In the genomic region with DNA sequence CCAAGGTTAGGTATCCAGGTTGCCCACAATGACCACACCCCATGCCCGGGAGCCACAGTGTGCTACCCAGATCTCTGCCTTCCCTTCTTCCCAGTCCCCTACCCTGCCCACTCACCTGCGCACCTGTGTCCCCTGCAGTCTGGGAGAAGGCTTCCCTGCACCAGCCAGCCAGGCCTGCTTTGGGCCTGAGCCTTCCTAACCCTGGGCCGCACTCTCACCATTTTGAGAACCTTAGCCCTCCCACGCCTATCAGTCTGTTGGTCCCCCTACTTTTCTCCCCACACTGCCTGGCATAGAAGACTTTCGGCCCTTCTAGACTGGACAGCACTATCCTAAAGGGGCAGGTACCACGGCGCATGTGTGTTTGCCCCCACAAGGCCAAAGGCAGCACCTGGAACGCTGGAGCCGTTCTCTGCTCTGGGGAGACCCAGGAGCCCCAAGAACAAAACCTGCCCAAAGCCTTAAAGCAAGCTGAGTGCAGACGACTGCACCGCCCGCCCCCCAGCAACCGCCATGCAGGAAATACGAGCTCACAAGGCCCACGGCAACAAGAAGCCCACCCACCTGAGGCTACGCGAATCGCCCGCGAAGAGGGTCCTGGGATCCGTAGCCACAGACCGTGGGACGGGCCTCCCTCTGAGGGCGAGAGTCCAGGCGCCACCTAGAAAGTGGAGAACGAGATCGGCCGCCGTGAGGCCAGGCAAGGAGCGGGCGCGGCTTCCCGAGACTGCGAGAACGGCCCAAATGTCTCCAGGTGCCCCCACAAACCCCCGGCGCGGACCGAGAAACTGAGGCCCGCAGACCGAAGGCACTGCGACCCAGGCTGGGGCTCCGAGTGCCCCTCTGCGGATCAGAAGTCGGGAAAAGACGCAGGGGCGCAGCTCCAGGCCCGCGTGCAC, we compare ENCODE assay signal across 8 cellular contexts. TPM values are rescaled to one million over a fixed set of nuclear protein-coding genes. Genes with fewer than 3 reads are reported as not detected.
DNase-seq lines count a peak whose midpoint lies in the region; ATAC-seq, FAIRE-seq and TF ChIP-seq lines count a peak whose summit lies in the region.

No MANE protein-coding gene starts in this region.

- H2AK5ac ChIP-seq in H1 (ENCODE audit: low read depth, low read length): no peak overlapping the region

- H2BK20ac ChIP-seq in H1 (ENCODE audit: low read length): no peak overlapping the region

- DNase-seq in CD4-positive, alpha-beta memory T cell: peak; percentile 12 to 46 (median 19)
- DNase-seq in Peyer's patch (peak in 1 of 3 donors; percentile 16), H1 (ENCODE audit: low read depth in 1 of 2, low spot score in 2 of 2) (peak in 1 of 2 experiments; percentile 51), mucosa of descending colon (peak in 2 of 3 donors; percentile 49 to 59), uterus (no peak), NCI-H2107 (lab: John Stamatoyannopoulos, UW) (no peak)

- no peaks in the 10 kb centered on the region for H3K9me3 ChIP-seq in CD4-positive, alpha-beta memory T cell (ENCODE audit: control insufficient read depth in 1 of 2, low read length in 2 of 2)
- no peaks in the 10 kb centered on the region for H3K9me3 ChIP-seq in Peyer's patch
- H3K9me3 ChIP-seq in H1 (ENCODE audit: insufficient read depth in 2 of 2, low read depth in 1 of 2, low read length in 1 of 2): no peaks in the 10 kb centered on the region
- H3K9me3 ChIP-seq in mucosa of descending colon: no peaks in the 10 kb centered on the region
- H3K9me3 ChIP-seq in uterus: no peaks in the 10 kb centered on the region

- no peak for TF ChIP-seq POLR2A in Peyer's patch (IDR thresholded peaks at IDR 0.05)
- no peak for TF ChIP-seq POLR2A in H1 (IDR thresholded peaks at IDR 0.05; ENCODE audit: control extremely low read depth in 1 of 2, low read depth in 2 of 2, low read length in 2 of 2)
- no peak for TF ChIP-seq POLR2A in uterus (IDR thresholded peaks at IDR 0.05)

- peaks cover 16% of the 10 kb centered on the region; the same call in 1 of the 2 replicates for H3K23me2 ChIP-seq in H1 (ENCODE audit: low read depth, low read length)

- peaks cover 21% of the 10 kb centered on the region for H3K79me1 ChIP-seq in H1 (ENCODE audit: low read depth, low read length)

- FAIRE-seq in H1 (lab: Jason Lieb, UNC): no peak

- ATAC-seq in GM21723 (IDR thresholded peaks at IDR 0.05; ENCODE audit: unreplicated experiment) (peak; percentile 17), mucosa of descending colon (peak; percentile 22), HG03469 (IDR thresholded peaks at IDR 0.05; ENCODE audit: unreplicated experiment) (no peak)

- H2BK15ac ChIP-seq in H1 (ENCODE audit: low read length): peak overlapping the region; percentile 2; the same call in 1 of the 2 replicates

- H3K79me2 ChIP-seq in H1 (ENCODE audit: control insufficient read depth in 1 of 2, insufficient read depth in 2 of 2, low read length in 2 of 2): peaks cover 0 to 26% of the 10 kb centered on the region in 2 experiments; a peak in 3 of 4 replicates

- peak overlapping the region; percentile 41 for H4K5ac ChIP-seq in H1 (ENCODE audit: insufficient read length, low read depth, low read length)

- H4K91ac ChIP-seq in H1 (replicated peaks; ENCODE audit: insufficient read length, low read length): peak overlapping the region; percentile 82

- 4% methylated on average over 44 of the region's 49 CpGs; no CpG with 5 or more reads in 1 of the 2 experiments for WGBS in H1 (ENCODE audit: extremely low coverage in 1 of 2, insufficient coverage in 1 of 2, insufficient read length in 1 of 2, insufficient replicate concordance in 2 of 2, low coverage in 1 of 2, low lambda C conversion rate in 2 of 2, missing lambda C conversion rate in 1 of 2), 2 experiments

- peaks cover 43% of the 10 kb centered on the region for H3K4me1 ChIP-seq in CD4-positive, alpha-beta memory T cell (ENCODE audit: insufficient read depth, low read length)
- peaks cover 5 to 26% (median 14%) of the 10 kb centered on the region in 4 donors for H3K4me1 ChIP-seq in Peyer's patch
- peaks cover 0 to 24% (median 12%) of the 10 kb centered on the region in 4 experiments; a peak in 6 of 7 replicates for H3K4me1 ChIP-seq in H1 (replicated peaks in 1 of 4; ENCODE audit: control insufficient read depth in 3 of 4, insufficient read depth in 4 of 4, low read length in 3 of 4)
- peaks cover 19% of the 10 kb centered on the region for H3K4me1 ChIP-seq in mucosa of descending colon (ENCODE audit: low read depth)
- H3K4me1 ChIP-seq in uterus: peaks cover 0 to 12% of the 10 kb centered on the region in 2 donors

- no peaks in the 10 kb centered on the region for H3K9me3 Mint-ChIP-seq in CD4-positive, alpha-beta memory T cell

- H3K4me1 Mint-ChIP-seq in CD4-positive, alpha-beta memory T cell: peaks cover 28 to 66% (median 45%) of the 10 kb centered on the region in 4 donors

- CTCF ChIA-PET in CD4-positive, alpha-beta memory T cell (lab: Charles Lee; ENCODE audit: partially characterized antibody): interaction anchor here (0.6 to 1.2 kb wide), 4 partner anchors 36 to 98 kb away, joined by 3 read pairs; no protein-coding TSS in a partner anchor
- CTCF ChIA-PET in H1 (lab: Charles Lee; ENCODE audit: partially characterized antibody): interaction anchor here (0.6 to 1.5 kb wide), 11 partner anchors 12 to 1758 kb away, joined by 3 to 4 read pairs (median 3); no protein-coding TSS in a partner anchor

- peak overlapping the region; percentile 85 for H3K27ac ChIP-seq in CD4-positive, alpha-beta memory T cell (ENCODE audit: low read depth, low read length)
- H3K27ac ChIP-seq in Peyer's patch (peak overlapping the region; percentile 92 to 95 (median 94)), H1 (ENCODE audit: low read depth, low read length) (peak overlapping the region; percentile 80), uterus (peak overlapping the region; percentile 90 to 92)

- H3K4me3 Mint-ChIP-seq in CD4-positive, alpha-beta memory T cell: peak overlapping the region; percentile 92 to 98 (median 94)

- peak overlapping the region; percentile 89 for H3K18ac ChIP-seq in H1 (ENCODE audit: extremely low read depth, low read length)

- H2BK120ac ChIP-seq in H1 (replicated peaks; ENCODE audit: low read depth, low read length): no peak overlapping the region

- 0 out of 2 replicates have a peak overlapping the region, but pooled peaks have one; percentile 17 for H2BK12ac ChIP-seq in H1 (ENCODE audit: low read depth, low read length)

- TF ChIP-seq CTCF in Peyer's patch (IDR thresholded peaks at IDR 0.05) (no peak), H1 (IDR thresholded peaks at IDR 0.05; ENCODE audit: control extremely low read depth in 1 of 3, insufficient read depth in 1 of 3, low read depth in 1 of 3, low read length in 3 of 3) (no peak), mucosa of descending colon (IDR thresholded peaks at IDR 0.05) (no peak), uterus (IDR thresholded peaks at IDR 0.05) (no peak)

- H3K36me3 Mint-ChIP-seq in CD4-positive, alpha-beta memory T cell: peaks cover 0 to 45% of the 10 kb centered on the region in 2 donors

- H3K4me3 ChIP-seq in CD4-positive, alpha-beta memory T cell (ENCODE audit: low read length in 2 of 2): peak overlapping the region; percentile 77 to 94
- H3K4me3 ChIP-seq in Peyer's patch: peak overlapping the region; percentile 80 to 91 (median 84)
- H3K4me3 ChIP-seq in H1 (ENCODE audit: extremely low read depth in 1 of 4, insufficient read depth in 2 of 4, low read depth in 3 of 4, low read length in 4 of 4): peak overlapping the region; percentile 75 to 92 (median 87)
- H3K4me3 ChIP-seq in mucosa of descending colon: peak overlapping the region; percentile 37
- H3K4me3 ChIP-seq in uterus: peak overlapping the region; percentile 77 to 81

- peak overlapping the region; percentile 90 to 96 (median 96) for H3K27ac Mint-ChIP-seq in CD4-positive, alpha-beta memory T cell

- peak overlapping the region; percentile 78 to 86 (median 81) for H3K9ac ChIP-seq in H1 (replicated peaks in 1 of 4; ENCODE audit: extremely low read depth in 1 of 4, low read depth in 3 of 4, low read length in 3 of 4)

- peaks cover 25% of the 10 kb centered on the region for H3K36me3 ChIP-seq in CD4-positive, alpha-beta memory T cell (ENCODE audit: insufficient read depth, low read length)
- H3K36me3 ChIP-seq in Peyer's patch (peaks cover 0 to 16% (median 0%) of the 10 kb centered on the region in 3 donors), H1 (ENCODE audit: control insufficient read depth in 2 of 4, insufficient read depth in 4 of 4, low read length in 3 of 4) (peaks cover 2 to 16% (median 14%) of the 10 kb centered on the region in 4 experiments; a peak in 6 of 8 replicates), mucosa of descending colon (ENCODE audit: low read depth) (peaks cover 4% of the 10 kb centered on the region), uterus (no peaks in the 10 kb centered on the region)

- no peak for TF ChIP-seq RAD21 in H1 (IDR thresholded peaks at IDR 0.05 in 1 of 2, conservative IDR thresholded peaks at IDR 0.05 in 1 of 2; ENCODE audit: low read depth in 2 of 2, low read length in 2 of 2)

- no peaks in the 10 kb centered on the region for H3K27me3 ChIP-seq in CD4-positive, alpha-beta memory T cell (ENCODE audit: insufficient read depth, low read length)
- H3K27me3 ChIP-seq in Peyer's patch (no peaks in the 10 kb centered on the region), H1 (replicated peaks in 1 of 4; ENCODE audit: control insufficient read depth in 3 of 4, extremely low read depth in 1 of 4, insufficient read depth in 3 of 4, low read length in 3 of 4) (no peaks in the 10 kb centered on the region), uterus (no peaks in the 10 kb centered on the region)

- H2AFZ ChIP-seq in H1 (ENCODE audit: low read length): no peak overlapping the region; the same call in 1 of the 2 replicates

- no peak for TF ChIP-seq EP300 in H1 (IDR thresholded peaks at IDR 0.05; ENCODE audit: borderline replicate concordance in 1 of 2, low read depth in 2 of 2, low read length in 2 of 2)

- peak overlapping the region; percentile 70 for H3K56ac ChIP-seq in H1 (replicated peaks; ENCODE audit: insufficient read length, low read depth, low read length)

- H3K23ac ChIP-seq in H1 (ENCODE audit: insufficient read length): no peak overlapping the region

- peak overlapping the region; percentile 96 for H4K8ac ChIP-seq in H1 (ENCODE audit: extremely low read depth, insufficient read depth, low read length)

- peak overlapping the region; percentile 83; the same call in 1 of the 2 replicates for H2BK5ac ChIP-seq in H1 (ENCODE audit: low read depth, low read length)

- H3K4me2 ChIP-seq in H1 (ENCODE audit: insufficient read depth in 1 of 2, low read depth in 2 of 2, low read length in 2 of 2): peak overlapping the region; percentile 88 to 99

- peak overlapping the region; percentile 84 for H3K4ac ChIP-seq in H1 (replicated peaks; ENCODE audit: insufficient read length, low read depth, low read length)

- no peak overlapping the region for H3K14ac ChIP-seq in H1 (ENCODE audit: insufficient read length)

- intact Hi-C loops in CD4-positive, alpha-beta memory T cell (cut with micrococcal nuclease): loop anchor here (1.0 kb wide), 1 partner anchor 136 kb away; no protein-coding TSS in a partner anchor
- intact Hi-C loops in mucosa of descending colon (cut with DNase I, micrococcal nuclease) (no loop called here), uterus (cut with DNase I; ENCODE audit: low total_unique reads) (no loop called here)

- peaks cover 10 to 36% of the 10 kb centered on the region in 2 experiments for H4K20me1 ChIP-seq in H1 (replicated peaks in 1 of 2; ENCODE audit: control insufficient read depth in 1 of 2, insufficient read depth in 2 of 2, low read length in 2 of 2)

- H3K27me3 Mint-ChIP-seq in CD4-positive, alpha-beta memory T cell: no peaks in the 10 kb centered on the region

- POLR2A ChIA-PET in CD4-positive, alpha-beta memory T cell (lab: Charles Lee; ENCODE audit: partially characterized antibody): interaction anchor here (0.6 to 3.6 kb wide), 6 partner anchors 22 to 88 kb away, joined by 3 to 92 read pairs (median 11); a partner anchor contains a TSS
- POLR2A ChIA-PET in H1 (lab: Charles Lee; ENCODE audit: partially characterized antibody): interaction anchor here (0.8 to 1.5 kb wide), 12 partner anchors 8 to 68 kb away, joined by 3 to 10 read pairs (median 4); no protein-coding TSS in a partner anchor

RNA-seq across cellular contexts. Expression of a gene that starts 0.5 kb away (rescaled TPM):
- total RNA-seq in CD4-positive, alpha-beta memory T cell: 1 to 10 TPM; 7.9 to 8.7 TPM
- polyA plus RNA-seq in CD4-positive, alpha-beta memory T cell: 10 to 100 TPM; 12.7 to 14.6 TPM
- total RNA-seq in Peyer's patch: 1 to 10 TPM; 3.1 to 6.6 (median 4.9) TPM
- 14.3 and 15.6 TPM in 2 replicates for total RNA-seq in H1 (2021; fragmentation: NEBNext Ultra II Directional; extraction: Animal tissue kit (Norgen Biotek cat#: 25700))
- 14.0 and 23.2 TPM in 2 replicates for polyA plus RNA-seq in H1 (2011; rRNA removed)
- polyA plus RNA-seq in H1 (2011; cell fraction: cytosol; rRNA removed): 17.3 TPM
- polyA plus RNA-seq in H1 (2011; cell fraction: nucleus; rRNA removed): 21.9 TPM
- polyA plus RNA-seq in H1 (2012, experiment 1 of 2): 9.1 to 18.9 TPM (median 16.9 TPM) in 4 replicates
- 14.8 TPM for polyA plus RNA-seq in H1 (2012, experiment 2 of 2)
- polyA plus RNA-seq in H1 (2013, experiment 1 of 2): 5.8 TPM
- polyA plus RNA-seq in H1 (2013, experiment 2 of 2): 5.3 TPM
- polyA minus RNA-seq in H1 (2011; rRNA and poly(A)+ RNA removed): 3.8 and 4.5 TPM in 2 replicates
- polyA minus RNA-seq in H1 (2011; cell fraction: cytosol; rRNA and poly(A)+ RNA removed): 6.1 TPM
- polyA minus RNA-seq in H1 (2011; cell fraction: nucleus; rRNA and poly(A)+ RNA removed): 5.6 TPM
- 1 to 10 TPM; 2.7 to 4.7 (median 3.4) TPM for total RNA-seq in mucosa of descending colon
- total RNA-seq in uterus: 10 to 100 TPM in 1 of 4 donors, 1 to 10 TPM in 2, under 1 TPM in 1; 0.59 to 12.2 (median 3.1) TPM

RNA-seq across cellular contexts. Expression of a gene that starts 0.5 kb away (rescaled TPM):
- total RNA-seq in CD4-positive, alpha-beta memory T cell: 10 to 100 TPM; 26.9 to 27.6 TPM
- 10 to 100 TPM in 1 of 2 donors, 1 to 10 TPM in 1; 4.3 to 13.0 TPM for polyA plus RNA-seq in CD4-positive, alpha-beta memory T cell
- total RNA-seq in Peyer's patch (10 to 100 TPM in 3 of 4 donors, 1 to 10 TPM in 1; 2.5 to 26.1 (median 22.8) TPM), mucosa of descending colon (10 to 100 TPM; 10.1 to 12.2 (median 11.9) TPM), uterus (10 to 100 TPM in 3 of 4 donors, 1 to 10 TPM in 1; 6.8 to 24.3 (median 17.7) TPM)
- 16.1 and 18.8 TPM in 2 replicates for total RNA-seq in H1 (2021; fragmentation: NEBNext Ultra II Directional; extraction: Animal tissue kit (Norgen Biotek cat#: 25700))
- polyA plus RNA-seq in H1 (2011; rRNA removed): 11.5 and 15.5 TPM in 2 replicates
- 9.8 TPM for polyA plus RNA-seq in H1 (2011; cell fraction: cytosol; rRNA removed)
- polyA plus RNA-seq in H1 (2011; cell fraction: nucleus; rRNA removed): 21.7 TPM
- polyA plus RNA-seq in H1 (2012, experiment 1 of 2): 9.6 to 13.3 TPM (median 12.3 TPM) in 4 replicates
- 9.3 TPM for polyA plus RNA-seq in H1 (2012, experiment 2 of 2)
- polyA plus RNA-seq in H1 (2013, experiment 1 of 2): 7.9 TPM
- 7.7 TPM for polyA plus RNA-seq in H1 (2013, experiment 2 of 2)
- 32.1 and 33.6 TPM in 2 replicates for polyA minus RNA-seq in H1 (2011; rRNA and poly(A)+ RNA removed)
- polyA minus RNA-seq in H1 (2011; cell fraction: cytosol; rRNA and poly(A)+ RNA removed): 10.3 TPM
- 21.5 TPM for polyA minus RNA-seq in H1 (2011; cell fraction: nucleus; rRNA and poly(A)+ RNA removed)

Comparison
In these comparisons a context has a peak if more than half of its experiments do, and no peak if none do; other contexts are left out.
1. DNase-seq: peak in CD4-positive, alpha-beta memory T cell (5 of 5) and mucosa of descending colon (2 of 3); none in uterus (0 of 2) and NCI-H2107 (single experiment).
2. H3K4me3 ChIP-seq: peak in every context shown above with its lines; median percentile 87 in H1; 86 in CD4-positive, alpha-beta memory T cell; 84 in Peyer's patch; 79 in uterus; 37 in mucosa of descending colon.
3. Peak in every context shown above with its lines, with median percentiles within 50 percentile points of each other: H3K27ac ChIP-seq.